In the genomic region with DNA sequence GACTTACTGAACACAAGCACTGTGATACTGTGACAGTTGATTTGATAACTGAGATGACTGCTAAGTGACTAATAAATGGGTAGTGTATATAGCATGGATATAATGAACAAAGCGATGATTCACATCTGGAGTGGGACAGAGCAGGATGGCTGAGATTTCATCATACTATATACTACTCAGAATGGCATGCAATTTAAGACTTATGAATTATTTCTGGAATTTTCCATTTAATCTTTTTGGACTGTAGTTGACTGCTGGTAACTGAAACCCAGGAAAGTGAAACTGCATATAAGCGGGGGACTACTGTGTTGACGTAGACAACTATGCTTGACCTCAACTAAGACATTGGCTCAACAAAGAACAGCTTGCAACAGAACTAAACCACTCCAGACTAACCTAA, we compare ENCODE assay signal across 13 cellular contexts. TPM values are rescaled to one million over a fixed set of nuclear protein-coding genes. Genes with fewer than 3 reads are reported as not detected.
DNase-seq lines count a peak whose midpoint lies in the region; ATAC-seq and TF ChIP-seq lines count a peak whose summit lies in the region.
"Had no signal": no experiment of that assay in that cellular context is flagged by ENCODE, and none has a peak within 500 bp of the region (broad histone marks: within the 10 kb centered on the region; RNA-seq: fewer than 3 reads in every experiment).

No MANE protein-coding gene starts in this region.

- no peak overlapping the region for H3K4me3 ChIP-seq in RWPE2 (ENCODE audit: severe bottlenecking)
- no peak overlapping the region for H3K4me3 ChIP-seq in spleen
- H3K4me3 ChIP-seq: coronary artery, thoracic aorta had no signal

- intact Hi-C loops in activated CD4-positive, alpha-beta T cell treated with anti-CD3 and anti-CD28 coated beads for 36 hours (cut with DNase I, micrococcal nuclease) = loop anchor here in 1 of 2 experiments (1.0 to 2.0 kb wide), 2 partner anchors 25 to 40 kb away; no protein-coding TSS in a partner anchor
- intact Hi-C loops in spleen (cut with DNase I; ENCODE audit: low total_unique reads) = no loop called here

- H3K36me3 ChIP-seq in RWPE2 (ENCODE audit: low read depth) = no peaks in the 10 kb centered on the region
- no peaks in the 10 kb centered on the region for H3K36me3 ChIP-seq in spleen
- H3K36me3 ChIP-seq: thoracic aorta had no signal

- CTCF ChIA-PET in activated CD4-positive, alpha-beta T cell treated with anti-CD3 and anti-CD28 coated beads for 36 hours (lab: Charles Lee) = interaction anchor here (1.1 to 1.9 kb wide), 2 partner anchors 19 to 26 kb away, joined by 3 to 4 read pairs; no protein-coding TSS in a partner anchor

- DNase-seq in activated CD4-positive, alpha-beta T cell treated with anti-CD3 and anti-CD28 coated beads for 36 hours = no peak
- DNase-seq in activated CD4-positive, alpha-beta T cell treated with anti-CD3 and anti-CD28 coated beads for 48 hours = no peak
- DNase-seq in RWPE2 (ENCODE audit: low spot score) (no peak), spleen (no peak), left lobe of liver (ENCODE audit: low spot score) (no peak), ureter (ENCODE audit: low spot score) (no peak)
- DNase-seq: AML-193; nephron progenitor cell; stimulated activated CD4-positive, alpha-beta T cell treated with anti-CD3 and anti-CD28 coated beads, Interleukin-4, amount 100 ng/mL, for 4 hours had no signal

- H3K4me3 Mint-ChIP-seq in activated CD4-positive, alpha-beta T cell treated with anti-CD3 and anti-CD28 coated beads for 36 hours = no peak overlapping the region
- H3K4me3 Mint-ChIP-seq: nephron progenitor cell had no signal

- no peaks in the 10 kb centered on the region for H3K36me3 Mint-ChIP-seq in activated CD4-positive, alpha-beta T cell treated with anti-CD3 and anti-CD28 coated beads for 36 hours (ENCODE audit: low read depth)

- peak overlapping the region; percentile 5 for H3K27ac Mint-ChIP-seq in activated CD4-positive, alpha-beta T cell treated with anti-CD3 and anti-CD28 coated beads for 36 hours
- H3K27ac Mint-ChIP-seq: nephron progenitor cell had no signal

- H3K27me3 ChIP-seq in RWPE2 (ENCODE audit: insufficient read depth, poor library complexity, severe bottlenecking) (no peaks in the 10 kb centered on the region), spleen (replicated peaks in 1 of 7) (no peaks in the 10 kb centered on the region)

- no peaks in the 10 kb centered on the region for H3K9me3 ChIP-seq in RWPE2 (ENCODE audit: severe bottlenecking)
- no peaks in the 10 kb centered on the region for H3K9me3 ChIP-seq in spleen
- H3K9me3 ChIP-seq: thoracic aorta had no signal

- POLR2A ChIA-PET in activated CD4-positive, alpha-beta T cell treated with anti-CD3 and anti-CD28 coated beads for 36 hours (lab: Charles Lee) = no interaction called here

- ATAC-seq in activated CD4-positive, alpha-beta T cell treated with anti-CD3 and anti-CD28 coated beads for 36 hours = peak; percentile 87
- ATAC-seq in RWPE2 (ENCODE audit: low read depth) (peak; percentile 98), esophagus mucosa (peak; percentile 96), HG02678 (IDR thresholded peaks at IDR 0.05; ENCODE audit: unreplicated experiment) (no peak), left lobe of liver (no peak)

- no peak for TF ChIP-seq CTCF in RWPE2 (IDR thresholded peaks at IDR 0.05; ENCODE audit: poor library complexity, severe bottlenecking)
- TF ChIP-seq CTCF in spleen (IDR thresholded peaks at IDR 0.05 in 8 of 11, conservative IDR thresholded peaks at IDR 0.05 in 3 of 11) = no peak

- no peak for TF ChIP-seq POLR2A in spleen (IDR thresholded peaks at IDR 0.05)

- peaks cover 19% of the 10 kb centered on the region for H3K4me1 Mint-ChIP-seq in activated CD4-positive, alpha-beta T cell treated with anti-CD3 and anti-CD28 coated beads for 36 hours
- H3K4me1 Mint-ChIP-seq: nephron progenitor cell had no signal

- 68 to 85% (median 74%) methylated on average over 3 of the region's 3 CpGs for WGBS in spleen, 5 donors

- H3K27me3 Mint-ChIP-seq in activated CD4-positive, alpha-beta T cell treated with anti-CD3 and anti-CD28 coated beads for 36 hours = peaks cover 1% of the 10 kb centered on the region

- H3K27ac ChIP-seq in RWPE2 (ENCODE audit: poor library complexity, severe bottlenecking) (peak overlapping the region; percentile 91), spleen (peak overlapping the region in 7 of 8 donors; percentile 48 to 76 (median 63))
- H3K27ac ChIP-seq: coronary artery, thoracic aorta had no signal

- H3K4me1 ChIP-seq in RWPE2 (ENCODE audit: insufficient read depth, poor library complexity, severe bottlenecking) (peaks cover 14% of the 10 kb centered on the region), spleen (no peaks in the 10 kb centered on the region)

- no peaks in the 10 kb centered on the region for H3K9me3 Mint-ChIP-seq in activated CD4-positive, alpha-beta T cell treated with anti-CD3 and anti-CD28 coated beads for 36 hours (ENCODE audit: low read depth)
- H3K9me3 Mint-ChIP-seq: nephron progenitor cell had no signal

RNA-seq across cellular contexts. Expression of a gene that starts 20.0 kb away (rescaled TPM):
- total RNA-seq in activated CD4-positive, alpha-beta T cell treated with anti-CD3 and anti-CD28 coated beads for 36 hours = 10 to 100 TPM; 45.0 to 59.9 TPM
- 93.7 TPM for total RNA-seq in esophagus mucosa
- total RNA-seq in spleen = 10 to 100 TPM; 39.2 to 60.2 (median 51.9) TPM
- polyA plus RNA-seq in spleen = 10 to 100 TPM; 15.6 to 33.1 (median 20.9) TPM
- total RNA-seq in left lobe of liver = 114 TPM
- 60.1 TPM for total RNA-seq in ureter

RNA-seq across cellular contexts. Expression of a gene that starts 48.7 kb away (rescaled TPM):
- total RNA-seq in activated CD4-positive, alpha-beta T cell treated with anti-CD3 and anti-CD28 coated beads for 36 hours = 10 to 100 TPM; 23.3 to 27.3 TPM
- total RNA-seq in esophagus mucosa = 29.9 TPM
- total RNA-seq in spleen = 10 to 100 TPM; 45.2 to 79.3 (median 69.8) TPM
- 1 to 10 TPM; 6.1 to 8.9 (median 6.1) TPM for polyA plus RNA-seq in spleen
- 20.5 TPM for total RNA-seq in left lobe of liver
- 97.3 TPM for total RNA-seq in ureter

Comparison
In these comparisons a context has a peak if more than half of its experiments do, and no peak if none do; other contexts are left out.
1. ATAC-seq: peak in activated CD4-positive, alpha-beta T cell treated with anti-CD3 and anti-CD28 coated beads for 36 hours (single experiment), RWPE2 (single experiment) and esophagus mucosa (single experiment); none in HG02678 (single experiment) and left lobe of liver (single experiment).